In genomic region chr16:58018803-58019202, GRCh38 we compare ENCODE assay signal across 2 cellular contexts.
TF ChIP-seq lines count a peak whose summit lies in the region.

No MANE protein-coding gene starts in this region.

TF ChIP-seq in SK-N-SH, 30 proteins besides CTCF, POLR2A, EP300 and RAD21:
- TF ChIP-seq, protein P1, sequence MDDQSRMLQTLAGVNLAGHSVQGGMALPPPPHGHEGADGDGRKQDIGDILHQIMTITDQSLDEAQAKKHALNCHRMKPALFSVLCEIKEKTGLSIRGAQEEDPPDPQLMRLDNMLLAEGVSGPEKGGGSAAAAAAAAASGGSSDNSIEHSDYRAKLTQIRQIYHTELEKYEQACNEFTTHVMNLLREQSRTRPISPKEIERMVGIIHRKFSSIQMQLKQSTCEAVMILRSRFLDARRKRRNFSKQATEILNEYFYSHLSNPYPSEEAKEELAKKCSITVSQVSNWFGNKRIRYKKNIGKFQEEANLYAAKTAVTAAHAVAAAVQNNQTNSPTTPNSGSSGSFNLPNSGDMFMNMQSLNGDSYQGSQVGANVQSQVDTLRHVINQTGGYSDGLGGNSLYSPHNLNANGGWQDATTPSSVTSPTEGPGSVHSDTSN (IDR thresholded peaks at IDR 0.05): no peak
- TF ChIP-seq EZH2phosphoT487 (IDR thresholded peaks at IDR 0.05; ENCODE audit: borderline replicate concordance, low read depth) (no peak), FOXJ3 (CRISPR knock-in tag; IDR thresholded peaks at IDR 0.05) (no peak), MEF2A (IDR thresholded peaks at IDR 0.05; ENCODE audit: borderline replicate concordance, low read depth) (no peak), NFIC (IDR thresholded peaks at IDR 0.05; ENCODE audit: borderline replicate concordance) (no peak), SIN3A (IDR thresholded peaks at IDR 0.05; ENCODE audit: borderline replicate concordance, low read depth, low read length) (no peak), MXI1 (IDR thresholded peaks at IDR 0.05; ENCODE audit: low read depth, low read length) (no peak), JUND (IDR thresholded peaks at IDR 0.05) (no peak), TEAD4 (IDR thresholded peaks at IDR 0.05; ENCODE audit: borderline replicate concordance, insufficient read depth) (no peak), SMC3 (IDR thresholded peaks at IDR 0.05; ENCODE audit: low read depth, low read length) (no peak), RCOR1 (IDR thresholded peaks at IDR 0.05; ENCODE audit: low read length) (no peak), IRF3 (IDR thresholded peaks at IDR 0.05; ENCODE audit: low read depth, low read length) (no peak)

TF ChIP-seq in SK-N-SH treated with all-trans-retinoic acid at 6 μM for 48 hours, 23 proteins besides CTCF, POLR2A, EP300 and RAD21 (continued from another document):
- TF ChIP-seq TSHZ2 (CRISPR knock-in tag; IDR thresholded peaks at IDR 0.05) (no peak), ZFP30 (CRISPR knock-in tag; IDR thresholded peaks at IDR 0.05) (no peak), ZNF565 (CRISPR knock-in tag; conservative IDR thresholded peaks at IDR 0.05; ENCODE audit: low read depth) (no peak), OSR1 (CRISPR knock-in tag; IDR thresholded peaks at IDR 0.05) (no peak), SNAI2 (CRISPR knock-in tag; IDR thresholded peaks at IDR 0.05) (no peak), ZNF8 (CRISPR knock-in tag; IDR thresholded peaks at IDR 0.05) (no peak), CSDC2 (CRISPR knock-in tag; IDR thresholded peaks at IDR 0.05) (no peak), ZC3H10 (CRISPR knock-in tag; IDR thresholded peaks at IDR 0.05) (no peak)
- TF ChIP-seq, protein P2, sequence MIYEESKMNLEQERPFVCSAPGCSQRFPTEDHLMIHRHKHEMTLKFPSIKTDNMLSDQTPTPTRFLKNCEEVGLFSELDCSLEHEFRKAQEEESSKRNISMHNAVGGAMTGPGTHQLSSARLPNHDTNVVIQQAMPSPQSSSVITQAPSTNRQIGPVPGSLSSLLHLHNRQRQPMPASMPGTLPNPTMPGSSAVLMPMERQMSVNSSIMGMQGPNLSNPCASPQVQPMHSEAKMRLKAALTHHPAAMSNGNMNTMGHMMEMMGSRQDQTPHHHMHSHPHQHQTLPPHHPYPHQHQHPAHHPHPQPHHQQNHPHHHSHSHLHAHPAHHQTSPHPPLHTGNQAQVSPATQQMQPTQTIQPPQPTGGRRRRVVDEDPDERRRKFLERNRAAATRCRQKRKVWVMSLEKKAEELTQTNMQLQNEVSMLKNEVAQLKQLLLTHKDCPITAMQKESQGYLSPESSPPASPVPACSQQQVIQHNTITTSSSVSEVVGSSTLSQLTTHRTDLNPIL (CRISPR knock-in tag; IDR thresholded peaks at IDR 0.05; ENCODE audit: low read depth): no peak
- TF ChIP-seq, protein P3, sequence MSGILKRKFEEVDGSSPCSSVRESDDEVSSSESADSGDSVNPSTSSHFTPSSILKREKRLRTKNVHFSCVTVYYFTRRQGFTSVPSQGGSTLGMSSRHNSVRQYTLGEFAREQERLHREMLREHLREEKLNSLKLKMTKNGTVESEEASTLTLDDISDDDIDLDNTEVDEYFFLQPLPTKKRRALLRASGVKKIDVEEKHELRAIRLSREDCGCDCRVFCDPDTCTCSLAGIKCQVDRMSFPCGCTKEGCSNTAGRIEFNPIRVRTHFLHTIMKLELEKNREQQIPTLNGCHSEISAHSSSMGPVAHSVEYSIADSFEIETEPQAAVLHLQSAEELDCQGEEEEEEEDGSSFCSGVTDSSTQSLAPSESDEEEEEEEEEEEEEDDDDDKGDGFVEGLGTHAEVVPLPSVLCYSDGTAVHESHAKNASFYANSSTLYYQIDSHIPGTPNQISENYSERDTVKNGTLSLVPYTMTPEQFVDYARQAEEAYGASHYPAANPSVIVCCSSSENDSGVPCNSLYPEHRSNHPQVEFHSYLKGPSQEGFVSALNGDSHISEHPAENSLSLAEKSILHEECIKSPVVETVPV (CRISPR knock-in tag; IDR thresholded peaks at IDR 0.05): no peak
- TF ChIP-seq, protein P4, sequence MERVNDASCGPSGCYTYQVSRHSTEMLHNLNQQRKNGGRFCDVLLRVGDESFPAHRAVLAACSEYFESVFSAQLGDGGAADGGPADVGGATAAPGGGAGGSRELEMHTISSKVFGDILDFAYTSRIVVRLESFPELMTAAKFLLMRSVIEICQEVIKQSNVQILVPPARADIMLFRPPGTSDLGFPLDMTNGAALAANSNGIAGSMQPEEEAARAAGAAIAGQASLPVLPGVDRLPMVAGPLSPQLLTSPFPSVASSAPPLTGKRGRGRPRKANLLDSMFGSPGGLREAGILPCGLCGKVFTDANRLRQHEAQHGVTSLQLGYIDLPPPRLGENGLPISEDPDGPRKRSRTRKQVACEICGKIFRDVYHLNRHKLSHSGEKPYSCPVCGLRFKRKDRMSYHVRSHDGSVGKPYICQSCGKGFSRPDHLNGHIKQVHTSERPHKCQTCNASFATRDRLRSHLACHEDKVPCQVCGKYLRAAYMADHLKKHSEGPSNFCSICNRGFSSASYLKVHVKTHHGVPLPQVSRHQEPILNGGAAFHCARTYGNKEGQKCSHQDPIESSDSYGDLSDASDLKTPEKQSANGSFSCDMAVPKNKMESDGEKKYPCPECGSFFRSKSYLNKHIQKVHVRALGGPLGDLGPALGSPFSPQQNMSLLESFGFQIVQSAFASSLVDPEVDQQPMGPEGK (CRISPR knock-in tag; IDR thresholded peaks at IDR 0.05; ENCODE audit: borderline replicate concordance): no peak
- TF ChIP-seq, protein P5, sequence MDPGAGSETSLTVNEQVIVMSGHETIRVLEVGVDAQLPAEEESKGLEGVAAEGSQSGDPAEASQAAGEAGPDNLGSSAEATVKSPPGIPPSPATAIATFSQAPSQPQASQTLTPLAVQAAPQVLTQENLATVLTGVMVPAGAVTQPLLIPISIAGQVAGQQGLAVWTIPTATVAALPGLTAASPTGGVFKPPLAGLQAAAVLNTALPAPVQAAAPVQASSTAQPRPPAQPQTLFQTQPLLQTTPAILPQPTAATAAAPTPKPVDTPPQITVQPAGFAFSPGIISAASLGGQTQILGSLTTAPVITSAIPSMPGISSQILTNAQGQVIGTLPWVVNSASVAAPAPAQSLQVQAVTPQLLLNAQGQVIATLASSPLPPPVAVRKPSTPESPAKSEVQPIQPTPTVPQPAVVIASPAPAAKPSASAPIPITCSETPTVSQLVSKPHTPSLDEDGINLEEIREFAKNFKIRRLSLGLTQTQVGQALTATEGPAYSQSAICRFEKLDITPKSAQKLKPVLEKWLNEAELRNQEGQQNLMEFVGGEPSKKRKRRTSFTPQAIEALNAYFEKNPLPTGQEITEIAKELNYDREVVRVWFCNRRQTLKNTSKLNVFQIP (CRISPR knock-in tag; IDR thresholded peaks at IDR 0.05; ENCODE audit: borderline replicate concordance, low read depth): no peak
TF ChIP-seq in SK-N-SH treated with all-trans-retinoic acid at 6 μM for 48 hours: peak in this region for 0.
